ENCODE assay signal across 7 cellular contexts in genomic region chr17:14953405-14953804, GRCh38.
"Had no signal": no experiment of that assay in that cellular context is flagged by ENCODE, and none has a peak within 500 bp of the region (broad histone marks: within the 10 kb centered on the region; RNA-seq: fewer than 3 reads in every experiment).

No MANE protein-coding gene starts in this region.

- H3K27ac ChIP-seq: HL-60, KMS-11 had no signal

- H3K4me3 ChIP-seq: K562 had no signal

- DNase-seq: IMR-90, KBM-7, KG1 had no signal

- ATAC-seq: HepG2, K562 had no signal
